Comparison of ENCODE assay signal across 17 cellular contexts in the genomic region with DNA sequence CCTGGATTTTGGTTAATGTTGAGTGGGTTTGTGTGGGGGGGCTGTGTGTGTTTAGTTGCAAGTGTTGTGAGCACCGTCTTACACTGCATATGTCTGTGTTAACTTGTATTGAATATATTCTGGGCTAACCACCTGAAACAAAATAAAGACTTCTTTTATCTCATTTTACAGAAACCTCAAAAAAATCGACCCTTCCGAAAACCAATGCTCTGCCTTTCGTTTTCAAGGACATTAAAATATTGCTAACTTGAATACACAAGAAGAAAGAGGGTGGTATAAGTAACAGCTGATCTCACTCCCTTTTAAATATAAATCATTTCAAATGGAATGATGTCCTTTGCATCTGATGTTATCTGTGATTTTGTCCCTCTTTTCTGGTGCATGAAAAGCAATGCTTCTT.
"Had no signal": no experiment of that assay in that cellular context is flagged by ENCODE, and none has a peak within 500 bp of the region (broad histone marks: within the 10 kb centered on the region; RNA-seq: fewer than 3 reads in every experiment).

No MANE protein-coding gene starts in this region.

- H3K9me3 ChIP-seq: lower lobe of right lung, upper lobe of right lung had no signal

- H3K27me3 ChIP-seq: upper lobe of right lung had no signal

- H3K4me1 ChIP-seq: foreskin keratinocyte, lower lobe of right lung had no signal

- H3K9me3 Mint-ChIP-seq: activated naive CD4-positive, alpha-beta T cell treated with anti-CD3 and anti-CD28 coated beads for 36 hours; activated T-cell treated with anti-CD3 and anti-CD28 coated beads, Interleukin-2, amount 50 U/mL, for 4 hours; nephron progenitor cell; stimulated activated naive CD8-positive, alpha-beta T cell treated with anti-CD3 and anti-CD28 coated beads, Interleukin-15, amount 100 ng/mL, for 72 hours had no signal

- H3K36me3 ChIP-seq: lower lobe of right lung, upper lobe of right lung had no signal

- H3K4me3 Mint-ChIP-seq: activated naive CD4-positive, alpha-beta T cell treated with anti-CD3 and anti-CD28 coated beads for 36 hours; activated T-cell treated with anti-CD3 and anti-CD28 coated beads, Interleukin-2, amount 50 U/mL, for 4 hours; nephron progenitor cell; stimulated activated naive CD8-positive, alpha-beta T cell treated with anti-CD3 and anti-CD28 coated beads, Interleukin-15, amount 100 ng/mL, for 72 hours; T-helper 17 cell had no signal

- ATAC-seq: activated T-cell treated with anti-CD3 and anti-CD28 coated beads, Interleukin-2, amount 50 U/mL, for 4 hours; foreskin keratinocyte; lower lobe of right lung; stimulated activated naive CD8-positive, alpha-beta T cell treated with anti-CD3 and anti-CD28 coated beads, Interleukin-15, amount 100 ng/mL, for 72 hours; T-helper 17 cell; upper lobe of right lung had no signal

- DNase-seq: activated CD4-positive, alpha-beta T cell treated with anti-CD3 and anti-CD28 coated beads, Interleukin-2, amount 50 U/mL, for 1 hour; activated CD4-positive, CD25-positive, alpha-beta regulatory T cell treated with anti-CD3 and anti-CD28 coated beads, Interleukin-2, amount 50 U/mL, for 72 hours; activated CD8-positive, alpha-beta memory T cell treated with anti-CD3 and anti-CD28 coated beads, Interleukin-2, amount 50 U/mL, for 4 hours; activated naive CD4-positive, alpha-beta T cell treated with anti-CD3 and anti-CD28 coated beads for 36 hours; activated T-cell treated with anti-CD3 and anti-CD28 coated beads, Interleukin-2, amount 50 U/mL, for 4 hours; anterior cingulate cortex; foreskin keratinocyte; glutamatergic neuron; lower lobe of right lung; nephron progenitor cell; posterior cingulate gyrus; stimulated activated naive CD8-positive, alpha-beta T cell treated with anti-CD3 and anti-CD28 coated beads, Interleukin-15, amount 100 ng/mL, for 72 hours; T-helper 17 cell; upper lobe of right lung had no signal

- H3K4me1 Mint-ChIP-seq: stimulated activated naive CD8-positive, alpha-beta T cell treated with anti-CD3 and anti-CD28 coated beads, Interleukin-15, amount 100 ng/mL, for 72 hours; T-helper 17 cell had no signal

- H3K27ac ChIP-seq: epithelial cell of prostate, foreskin keratinocyte, lower lobe of right lung, skin epidermis, upper lobe of right lung, VCaP had no signal

- H3K4me3 ChIP-seq: lower lobe of right lung, skin epidermis, upper lobe of right lung had no signal

- H3K27ac Mint-ChIP-seq: activated naive CD4-positive, alpha-beta T cell treated with anti-CD3 and anti-CD28 coated beads for 36 hours; nephron progenitor cell; stimulated activated naive CD8-positive, alpha-beta T cell treated with anti-CD3 and anti-CD28 coated beads, Interleukin-15, amount 100 ng/mL, for 72 hours; T-helper 17 cell had no signal
